Comparison of ENCODE assay signal across 11 cellular contexts in the genomic region with DNA sequence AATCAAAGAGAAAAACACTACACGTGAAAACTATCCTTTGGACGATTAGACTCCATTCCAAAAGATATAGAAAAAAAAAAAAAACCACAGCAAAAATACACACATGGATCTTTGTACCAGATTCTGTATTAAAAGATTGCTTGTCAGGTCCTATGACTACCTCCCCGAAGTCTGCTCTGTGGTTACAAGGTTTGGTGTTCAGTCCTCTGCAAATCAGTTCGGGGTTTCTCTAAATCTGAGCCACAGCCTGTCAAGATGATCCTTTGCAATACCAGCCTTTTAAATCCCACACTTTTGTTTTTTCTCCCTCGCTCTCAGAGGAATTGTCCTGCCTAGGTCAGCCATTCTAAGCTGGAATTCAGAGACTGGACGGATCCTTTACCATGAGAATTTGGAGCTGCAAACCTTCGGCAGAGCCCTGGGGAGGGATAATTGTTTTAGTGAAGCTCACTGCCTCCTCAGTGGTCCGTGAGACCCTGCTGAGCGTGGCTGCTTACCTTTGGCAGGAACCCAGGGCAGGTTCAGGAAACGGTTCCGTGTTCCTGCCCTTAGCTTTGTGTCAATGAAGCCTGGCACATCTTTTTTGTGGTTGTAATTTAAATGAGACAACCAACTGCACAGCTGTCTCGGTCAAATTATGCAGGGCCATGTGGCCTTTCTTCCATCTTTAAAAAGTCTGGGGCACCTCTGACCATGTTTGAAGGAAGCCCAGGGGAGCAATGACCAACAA. TPM values are rescaled to one million over a fixed set of nuclear protein-coding genes. Genes with fewer than 3 reads are reported as not detected.
DNase-seq lines count a peak whose midpoint lies in the region; ATAC-seq and TF ChIP-seq lines count a peak whose summit lies in the region.
"Had no signal": no experiment of that assay in that cellular context is flagged by ENCODE, and none has a peak within 500 bp of the region (broad histone marks: within the 10 kb centered on the region; RNA-seq: fewer than 3 reads in every experiment).

No MANE protein-coding gene starts in this region.

- H3K9me3 ChIP-seq in iPS-20b (ENCODE audit: insufficient read depth, low read depth, low read length): no peaks in the 10 kb centered on the region
- no peaks in the 10 kb centered on the region for H3K9me3 ChIP-seq in thoracic aorta
- H3K9me3 ChIP-seq: left lung had no signal

- H3K36me3 ChIP-seq in iPS-20b (ENCODE audit: insufficient read depth, low read depth, low read length) (no peaks in the 10 kb centered on the region), thoracic aorta (no peaks in the 10 kb centered on the region)
- H3K36me3 ChIP-seq: left lung had no signal

- H3K27ac ChIP-seq in iPS-20b (ENCODE audit: low read length) (no peak overlapping the region), thoracic aorta (peak overlapping the region; percentile 50 to 75)
- H3K27ac ChIP-seq: 22Rv1, KMS-11 had no signal

- peak; percentile 47 for DNase-seq in NCI-H1092 treated with DMSO at 0.1 percent for 48 hours (lab: John Stamatoyannopoulos, UW)
- DNase-seq in NCI-H1092 (lab: John Stamatoyannopoulos, UW): no peak
- no peak for DNase-seq in thoracic aorta (ENCODE audit: low spot score)
- no peak for DNase-seq in HuH-7.5 (ENCODE audit: low spot score)
- DNase-seq in activated T-cell treated with anti-CD3 and anti-CD28 coated beads, Interleukin-2, amount 50 U/mL, for 48 hours: no peak
- DNase-seq: left lung had no signal

- TF ChIP-seq POLR2A in Raji (IDR thresholded peaks at IDR 0.05; ENCODE audit: insufficient read depth, low read depth, low read length): peak; percentile 55; the same call in 1 of the 2 replicates

- peaks cover 89% of the 10 kb centered on the region for H3K27me3 ChIP-seq in iPS-20b (ENCODE audit: insufficient read depth, low read length)
- H3K27me3 ChIP-seq in thoracic aorta (replicated peaks; ENCODE audit: insufficient read depth): no peaks in the 10 kb centered on the region

- peaks cover 25% of the 10 kb centered on the region; the same call in 1 of the 2 replicates for H3K4me1 ChIP-seq in iPS-20b (ENCODE audit: insufficient read depth, low read length)
- peaks cover 36 to 87% of the 10 kb centered on the region in 2 donors for H3K4me1 ChIP-seq in thoracic aorta (ENCODE audit: control insufficient read depth in 1 of 2, low read depth in 2 of 2)

- ATAC-seq in thoracic aorta (ENCODE audit: insufficient number of reproducible peaks, low FRiP score, low read depth) (no peak), GM21619 (IDR thresholded peaks at IDR 0.05; ENCODE audit: unreplicated experiment) (no peak)

- peak overlapping the region; percentile 72 for H3K4me3 ChIP-seq in iPS-20b (ENCODE audit: low read length)
- H3K4me3 ChIP-seq in thoracic aorta: peak overlapping the region; percentile 75

- no peak for TF ChIP-seq CTCF in thoracic aorta (IDR thresholded peaks at IDR 0.05)

- no peak overlapping the region for H3K9ac ChIP-seq in iPS-20b (ENCODE audit: low read depth, low read length)
- H3K9ac ChIP-seq: KMS-11 had no signal

RNA-seq across cellular contexts. Expression of gene EBF1, which starts 47.3 kb away (rescaled TPM):
- 10 to 100 TPM; 52.1 to 54.4 TPM for total RNA-seq in thoracic aorta
